Comparison of ENCODE assay signal across 15 cellular contexts in the genomic region with DNA sequence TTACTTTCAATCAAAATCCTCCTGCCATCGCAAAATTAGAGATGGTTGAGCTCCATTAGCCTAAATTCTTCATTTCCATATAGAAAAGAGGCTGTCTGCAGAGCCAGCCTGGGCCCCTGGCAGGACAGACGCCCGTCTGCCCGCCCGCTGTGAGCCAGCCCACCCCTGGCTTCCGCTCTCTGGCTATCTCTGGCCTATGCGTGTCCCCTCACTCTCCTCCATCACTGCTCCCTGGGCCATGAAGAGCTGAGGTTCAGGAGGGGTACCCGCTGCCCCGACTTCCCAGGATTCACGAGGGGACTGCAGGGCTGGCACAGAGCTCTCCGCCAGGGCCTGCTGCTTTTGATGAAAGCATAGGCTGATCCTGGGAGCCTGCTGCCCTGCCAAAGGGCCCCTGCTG.
DNase-seq lines count a peak whose midpoint lies in the region; ATAC-seq, FAIRE-seq and TF ChIP-seq lines count a peak whose summit lies in the region.
"Had no signal": no experiment of that assay in that cellular context is flagged by ENCODE, and none has a peak within 500 bp of the region (broad histone marks: within the 10 kb centered on the region; RNA-seq: fewer than 3 reads in every experiment).

No MANE protein-coding gene starts in this region.

- intact Hi-C loops in A673 (cut with micrococcal nuclease; ENCODE audit: unreplicated experiment) (loop anchor here (1.0 kb wide), 1 partner anchor 117 kb away; a partner anchor contains a TSS), kidney (cut with DNase I) (no loop called here), sigmoid colon (cut with DNase I) (no loop called here), spleen (cut with DNase I; ENCODE audit: low total_unique reads) (no loop called here)

- H3K4me1 ChIP-seq in A673 (ENCODE audit: insufficient read depth, low read length, poor library complexity, severe bottlenecking), result peaks cover 34% of the 10 kb centered on the region
- H3K4me1 ChIP-seq in H9 (ENCODE audit: insufficient read depth, low read length), result peaks cover 4% of the 10 kb centered on the region; the same call in 1 of the 2 replicates
- peaks cover 47 to 70% of the 10 kb centered on the region in 2 donors for H3K4me1 ChIP-seq in kidney (ENCODE audit: control insufficient read depth in 1 of 2, insufficient read depth in 1 of 2, low read depth in 1 of 2, low read length in 2 of 2)
- peaks cover 4 to 100% (median 100%) of the 10 kb centered on the region in 4 donors for H3K4me1 ChIP-seq in sigmoid colon
- peaks cover 0 to 47% (median 10%) of the 10 kb centered on the region in 6 donors for H3K4me1 ChIP-seq in spleen

- H3K79me1 ChIP-seq in H9 (ENCODE audit: insufficient read depth, low read depth, low read length, poor library complexity, severe bottlenecking), result no peaks in the 10 kb centered on the region

- H4K5ac ChIP-seq in H9 (ENCODE audit: insufficient read length, low read depth, low read length), result no peak overlapping the region

- H2BK5ac ChIP-seq in H9 (ENCODE audit: insufficient read length, low read length), result no peak overlapping the region

- H3K27me3 ChIP-seq in A673 (replicated peaks; ENCODE audit: insufficient read depth, low read depth, low read length, poor library complexity), result no peaks in the 10 kb centered on the region
- no peaks in the 10 kb centered on the region for H3K27me3 ChIP-seq in H9 (ENCODE audit: insufficient read depth, low read length)
- H3K27me3 ChIP-seq in sigmoid colon, result no peaks in the 10 kb centered on the region
- no peaks in the 10 kb centered on the region for H3K27me3 ChIP-seq in spleen (replicated peaks in 1 of 7)
- H3K27me3 ChIP-seq: cardiac muscle cell had no signal

- H3K36me3 ChIP-seq in A673 (ENCODE audit: insufficient read depth, low read length, poor library complexity, severe bottlenecking) (no peaks in the 10 kb centered on the region), kidney (ENCODE audit: control insufficient read depth in 1 of 2, insufficient read depth in 2 of 2, low read length in 2 of 2) (no peaks in the 10 kb centered on the region), sigmoid colon (no peaks in the 10 kb centered on the region), spleen (peaks cover 0 to 5% (median 0%) of the 10 kb centered on the region in 6 donors)
- H3K36me3 ChIP-seq: cardiac muscle cell had no signal

- POLR2A ChIA-PET in A673 (lab: Charles Lee; ENCODE audit: low non-redundant PET), result no interaction called here

- no peaks in the 10 kb centered on the region for H3K23me2 ChIP-seq in H9 (ENCODE audit: insufficient read length, low read depth, low read length, poor library complexity, severe bottlenecking)

- no peaks in the 10 kb centered on the region for H3K27me3 Mint-ChIP-seq in H9 (ENCODE audit: low read depth)
- H3K27me3 Mint-ChIP-seq in osteocyte (ENCODE audit: unreplicated experiment), result no peaks in the 10 kb centered on the region

- BruUV-seq in A673 (replicated peaks; lab: Mats Ljungman, UMichigan), result no TSS peak

- no peak overlapping the region for H3K4me2 ChIP-seq in H9 (ENCODE audit: insufficient read depth, insufficient read length, low read length)

- no peak for TF ChIP-seq CTCF in A673 (conservative IDR thresholded peaks at IDR 0.05; ENCODE audit: low read depth, low read length)
- no peak for TF ChIP-seq CTCF in H9 (conservative IDR thresholded peaks at IDR 0.05)
- no peak for TF ChIP-seq CTCF in kidney (IDR thresholded peaks at IDR 0.05; ENCODE audit: borderline replicate concordance, extremely low read depth, insufficient read depth)
- no peak for TF ChIP-seq CTCF in sigmoid colon (IDR thresholded peaks at IDR 0.05)
- no peak for TF ChIP-seq CTCF in spleen (IDR thresholded peaks at IDR 0.05 in 8 of 11, conservative IDR thresholded peaks at IDR 0.05 in 3 of 11)
- TF ChIP-seq CTCF in osteocyte (IDR thresholded peaks at IDR 0.05), result no peak

- no peaks in the 10 kb centered on the region for H3K36me3 Mint-ChIP-seq in H9 (ENCODE audit: insufficient read depth in 1 of 3, low read depth in 3 of 3)
- no peaks in the 10 kb centered on the region for H3K36me3 Mint-ChIP-seq in osteocyte (ENCODE audit: unreplicated experiment)

- H2BK120ac ChIP-seq in H9 (ENCODE audit: low read depth, low read length, poor library complexity, severe bottlenecking), result no peak overlapping the region

- H2AFZ ChIP-seq in H9 (ENCODE audit: low read length), result no peak overlapping the region

- H3K27ac Mint-ChIP-seq in H9, result peak overlapping the region in 1 of 3 experiments; percentile 39; a peak in 1 of 7 replicates
- H3K27ac Mint-ChIP-seq in osteocyte (ENCODE audit: unreplicated experiment), result no peak overlapping the region
- H3K27ac Mint-ChIP-seq: CD8-positive, alpha-beta T cell had no signal

- H3K4ac ChIP-seq in H9 (ENCODE audit: low read depth, low read length), result no peak overlapping the region

- H3K4me3 ChIP-seq in A673 (ENCODE audit: low read depth, low read length, poor library complexity, severe bottlenecking), result no peak overlapping the region
- no peak overlapping the region for H3K4me3 ChIP-seq in kidney (ENCODE audit: low read length in 2 of 2)
- peak overlapping the region in 1 of 4 donors; percentile 13 for H3K4me3 ChIP-seq in sigmoid colon
- H3K4me3 ChIP-seq in spleen, result no peak overlapping the region
- H3K4me3 ChIP-seq: cardiac muscle cell had no signal

- TF ChIP-seq POLR2A in sigmoid colon (IDR thresholded peaks at IDR 0.05), result no peak
- no peak for TF ChIP-seq POLR2A in spleen (IDR thresholded peaks at IDR 0.05)

- H3K23ac ChIP-seq in H9 (ENCODE audit: insufficient read length, low read depth, low read length), result no peak overlapping the region

- TF ChIP-seq EP300 in sigmoid colon (IDR thresholded peaks at IDR 0.05), result no peak

- no peak overlapping the region for H3T11ph ChIP-seq in H9 (ENCODE audit: low read length)

- H3K4me1 Mint-ChIP-seq in H9 (peaks cover 65 to 68% of the 10 kb centered on the region in 2 experiments), osteocyte (ENCODE audit: unreplicated experiment) (peaks cover 16% of the 10 kb centered on the region)

- no peak overlapping the region for H2BK20ac ChIP-seq in H9 (ENCODE audit: low read depth, low read length, poor library complexity, severe bottlenecking)

- no peaks in the 10 kb centered on the region for H3K79me2 ChIP-seq in H9 (ENCODE audit: insufficient read depth, low read length)

- H3K9me3 ChIP-seq in A673 (ENCODE audit: low read depth, low read length, poor library complexity, severe bottlenecking) (no peaks in the 10 kb centered on the region), H9 (ENCODE audit: control insufficient read depth, low read depth, low read length) (no peaks in the 10 kb centered on the region), kidney (ENCODE audit: control insufficient read depth in 1 of 2, low read length in 2 of 2) (no peaks in the 10 kb centered on the region), sigmoid colon (no peaks in the 10 kb centered on the region), spleen (no peaks in the 10 kb centered on the region)

- no peak overlapping the region for H4K8ac ChIP-seq in H9 (replicated peaks; ENCODE audit: insufficient read length, low read depth, low read length)

- FAIRE-seq in kidney (lab: Jason Lieb, UNC), result no peak

- H3K9me3 Mint-ChIP-seq in H9, result no peaks in the 10 kb centered on the region
- H3K9me3 Mint-ChIP-seq in osteocyte (ENCODE audit: unreplicated experiment), result no peaks in the 10 kb centered on the region
- H3K9me3 Mint-ChIP-seq: activated naive CD4-positive, alpha-beta T cell treated with anti-CD3 and anti-CD28 coated beads for 36 hours; CD8-positive, alpha-beta T cell; neural crest cell had no signal

- CTCF ChIA-PET in A673 (lab: Charles Lee), result no interaction called here

- H3K27ac ChIP-seq in A673 (ENCODE audit: low read depth, low read length, poor library complexity, severe bottlenecking) (peak overlapping the region; percentile 11), H9 (ENCODE audit: insufficient read length, low read depth, low read length) (no peak overlapping the region), kidney (ENCODE audit: low read depth in 2 of 2, low read length in 2 of 2) (peak overlapping the region; percentile 59 to 67), sigmoid colon (peak overlapping the region; percentile 87 to 98 (median 96)), spleen (no peak overlapping the region)

- H2BK15ac ChIP-seq in H9 (ENCODE audit: low read depth, low read length), result no peak overlapping the region

- H4K20me1 ChIP-seq in H9 (ENCODE audit: control insufficient read depth, insufficient read depth, insufficient read length), result peaks cover 2% of the 10 kb centered on the region

- no peak overlapping the region for H2BK12ac ChIP-seq in H9 (ENCODE audit: insufficient read length, low read depth, low read length)

- H3K56ac ChIP-seq in H9 (ENCODE audit: insufficient read length, low read depth, low read length), result no peak overlapping the region

- peak overlapping the region; percentile 66; the same call in 1 of the 2 replicates for H3K14ac ChIP-seq in H9 (ENCODE audit: insufficient read depth, low read length)

- no CpG with 5 or more reads among the region's 11 CpGs for WGBS in H9 (ENCODE audit: extremely low coverage, insufficient read length, low lambda C conversion rate)
- 93 to 95% methylated on average over 11 of the region's 11 CpGs for WGBS in sigmoid colon, 2 donors
- WGBS in spleen, 5 donors, result 89 to 98% (median 93%) methylated on average over 11 of the region's 11 CpGs

- H3K9ac ChIP-seq in H9 (ENCODE audit: extremely low read depth, insufficient read length, low read length) (no peak overlapping the region), kidney (ENCODE audit: low read length in 2 of 2) (peak overlapping the region in 1 of 2 donors; percentile 69)

- peak overlapping the region; percentile 14 for H3K18ac ChIP-seq in H9 (ENCODE audit: insufficient read length, low read depth, low read length)

- H2AK5ac ChIP-seq in H9 (ENCODE audit: insufficient read length, low read length), result no peak overlapping the region

- no peak for DNase-seq in A673 (ENCODE audit: low spot score)
- DNase-seq in H9, result no peak
- no peak for DNase-seq in kidney
- no peak for DNase-seq in sigmoid colon
- no peak for DNase-seq in spleen
- no peak for DNase-seq in osteocyte (ENCODE audit: extremely low spot score, unreplicated experiment)
- DNase-seq: activated T-cell treated with anti-CD3 and anti-CD28 coated beads, Interleukin-2, amount 50 U/mL, for 48 hours; amygdala; CD8-positive, alpha-beta T cell; midbrain; stimulated activated CD4-positive, alpha-beta T cell treated with anti-CD3 and anti-CD28 coated beads, Interleukin-12 subunit alpha, Interleukin-12 subunit beta, amount 100 ng/mL, for 4 hours had no signal

- no peak overlapping the region for H3K4me3 Mint-ChIP-seq in H9
- H3K4me3 Mint-ChIP-seq in osteocyte (ENCODE audit: unreplicated experiment), result no peak overlapping the region
- H3K4me3 Mint-ChIP-seq: activated naive CD4-positive, alpha-beta T cell treated with anti-CD3 and anti-CD28 coated beads for 36 hours; CD8-positive, alpha-beta T cell; neural crest cell had no signal

- no peak for ATAC-seq in HG02973 (IDR thresholded peaks at IDR 0.05; ENCODE audit: unreplicated experiment)
- ATAC-seq: CD8-positive, alpha-beta T cell had no signal

- no peak overlapping the region for H4K91ac ChIP-seq in H9 (ENCODE audit: insufficient read length, low read depth, low read length)

Comparison
In these comparisons a context has a peak if more than half of its experiments do, and no peak if none do; other contexts are left out.
1. H3K27ac ChIP-seq: peak in A673 (single experiment), kidney (2 of 2) and sigmoid colon (4 of 4); none in H9 (single experiment) and spleen (0 of 8).